In genomic region chr6:18155273-18155863, GRCh38 we compare ENCODE assay signal across 8 cellular contexts. TPM values are rescaled to one million over a fixed set of nuclear protein-coding genes. Genes with fewer than 3 reads are reported as not detected.
DNase-seq lines count a peak whose midpoint lies in the region; ATAC-seq and TF ChIP-seq lines count a peak whose summit lies in the region.

TSS of gene KDM1B (plus strand) at chr6:18155422. CDS start at chr6:18159896, 4,474 bp downstream.

- H3K9me3 ChIP-seq in MM.1S (replicated peaks; ENCODE audit: insufficient read depth, low read length), result no peaks in the 10 kb centered on the region
- no peaks in the 10 kb centered on the region for H3K9me3 ChIP-seq in parathyroid adenoma (ENCODE audit: control insufficient read depth, low read length)
- no peaks in the 10 kb centered on the region for H3K9me3 ChIP-seq in upper lobe of right lung

- peaks cover 12% of the 10 kb centered on the region for H3K36me3 Mint-ChIP-seq in activated naive CD8-positive, alpha-beta T cell treated with anti-CD3 and anti-CD28 coated beads for 36 hours

- no peaks in the 10 kb centered on the region for H3K9me2 ChIP-seq in MM.1S (replicated peaks; ENCODE audit: insufficient read depth, low read length)

- H3K79me2 ChIP-seq in MM.1S (ENCODE audit: low read length), result no peaks in the 10 kb centered on the region
- no peaks in the 10 kb centered on the region for H3K79me2 ChIP-seq in parathyroid adenoma

- peaks cover 30% of the 10 kb centered on the region for H3K4me1 Mint-ChIP-seq in activated naive CD8-positive, alpha-beta T cell treated with anti-CD3 and anti-CD28 coated beads for 36 hours

- intact Hi-C loops in Right ventricle myocardium superior (cut with DNase I), result no loop called here
- intact Hi-C loops in upper lobe of right lung (cut with DNase I), result no loop called here

- H3K27me3 ChIP-seq in GM06990 (replicated peaks; ENCODE audit: control insufficient read depth, insufficient read depth, low read length) (no peaks in the 10 kb centered on the region), MM.1S (replicated peaks; ENCODE audit: insufficient read depth, low read length) (no peaks in the 10 kb centered on the region), parathyroid adenoma (ENCODE audit: control insufficient read depth, insufficient read depth, low read length) (no peaks in the 10 kb centered on the region), upper lobe of right lung (no peaks in the 10 kb centered on the region)

- ATAC-seq in Right ventricle myocardium superior (ENCODE audit: poor library complexity) (peak; percentile 98), upper lobe of right lung (peak; percentile 98)

- TF ChIP-seq CTCF in GM06990 (IDR thresholded peaks at IDR 0.05; ENCODE audit: insufficient read depth, low read length, poor library complexity, severe bottlenecking), result no peak
- TF ChIP-seq CTCF in MM.1S (IDR thresholded peaks at IDR 0.05; ENCODE audit: low read length), result no peak
- no peak for TF ChIP-seq CTCF in parathyroid adenoma (IDR thresholded peaks at IDR 0.05)
- no peak for TF ChIP-seq CTCF in upper lobe of right lung (IDR thresholded peaks at IDR 0.05)

- H3K4me1 ChIP-seq in MM.1S (ENCODE audit: low read length) (no peaks in the 10 kb centered on the region), parathyroid adenoma (peaks cover 14% of the 10 kb centered on the region), upper lobe of right lung (peaks cover 19% of the 10 kb centered on the region)

- H3K4me3 Mint-ChIP-seq in activated naive CD8-positive, alpha-beta T cell treated with anti-CD3 and anti-CD28 coated beads for 36 hours, result peak within 1 kb of the TSS; percentile 95

- peaks cover 3% of the 10 kb centered on the region for H3K9me3 Mint-ChIP-seq in activated naive CD8-positive, alpha-beta T cell treated with anti-CD3 and anti-CD28 coated beads for 36 hours

- peaks cover 11% of the 10 kb centered on the region; the same call in 1 of the 2 replicates for H3F3A ChIP-seq in MM.1S (ENCODE audit: insufficient read depth, low read length)

- H3K4me2 ChIP-seq in MM.1S (ENCODE audit: low read depth, low read length) (peak within 1 kb of the TSS; percentile 70), parathyroid adenoma (ENCODE audit: low read length) (peak within 1 kb of the TSS; percentile 64)

- no peaks in the 10 kb centered on the region for H3K27me3 Mint-ChIP-seq in activated naive CD8-positive, alpha-beta T cell treated with anti-CD3 and anti-CD28 coated beads for 36 hours

- H3K27ac Mint-ChIP-seq in activated naive CD8-positive, alpha-beta T cell treated with anti-CD3 and anti-CD28 coated beads for 36 hours, result peak within 1 kb of the TSS; percentile 93

- peak within 1 kb of the TSS; percentile 66; the same call in 1 of the 2 replicates for H3K27ac ChIP-seq in MM.1S (ENCODE audit: low read length)
- peak within 1 kb of the TSS; percentile 66 for H3K27ac ChIP-seq in parathyroid adenoma
- H3K27ac ChIP-seq in upper lobe of right lung, result peak within 1 kb of the TSS; percentile 88

- peak; percentile 98 for DNase-seq in GM06990 (ENCODE audit: extremely low read depth, insufficient read length)
- peak; percentile 99 for DNase-seq in HCEC 1CT
- peak; percentile 94 for DNase-seq in MM.1S
- DNase-seq in SK-MEL-5 (ENCODE audit: low read depth, low spot score), result peak; percentile 99
- DNase-seq in activated naive CD8-positive, alpha-beta T cell treated with anti-CD3 and anti-CD28 coated beads for 36 hours, result peak; percentile 99
- DNase-seq in Right ventricle myocardium superior, result peak; percentile 99
- DNase-seq in upper lobe of right lung, result peak; percentile 100

- in situ Hi-C loops in SK-MEL-5 (cut with HindIII; ENCODE audit: low pct_unique_long_range_greater_than_20kb, low sequenced_read_pairs), result no loop called here

- no peaks in the 10 kb centered on the region for H4K20me1 ChIP-seq in MM.1S (ENCODE audit: insufficient read depth, low read length)

- H3K9ac ChIP-seq in MM.1S (ENCODE audit: low read length), result peak within 1 kb of the TSS; percentile 77
- no peak within 1 kb of the TSS for H3K9ac ChIP-seq in parathyroid adenoma

- H3K4me3 ChIP-seq in GM06990 (replicated peaks; ENCODE audit: low read depth, low read length) (peak within 1 kb of the TSS; percentile 96), MM.1S (ENCODE audit: low read length) (peak within 1 kb of the TSS; percentile 95), parathyroid adenoma (ENCODE audit: low read depth, low read length) (peak within 1 kb of the TSS; percentile 80), upper lobe of right lung (peak within 1 kb of the TSS; percentile 93)

- peak within 1 kb of the TSS; percentile 98 for H2AFZ ChIP-seq in MM.1S (ENCODE audit: low read length)
- peak within 1 kb of the TSS; percentile 96 for H2AFZ ChIP-seq in parathyroid adenoma

- no peaks in the 10 kb centered on the region for H3K36me3 ChIP-seq in GM06990 (ENCODE audit: control insufficient read depth, insufficient read depth, low read length)
- no peaks in the 10 kb centered on the region for H3K36me3 ChIP-seq in MM.1S (replicated peaks; ENCODE audit: insufficient read depth, low read length)
- no peaks in the 10 kb centered on the region for H3K36me3 ChIP-seq in parathyroid adenoma (ENCODE audit: control insufficient read depth, insufficient read depth, low read length)
- H3K36me3 ChIP-seq in upper lobe of right lung, result peaks cover 8% of the 10 kb centered on the region

RNA-seq across cellular contexts. Expression of gene KDM1B, which starts in this region (rescaled TPM):
- total RNA-seq in SK-MEL-5 (2014; rRNA removed; shearing (Covaris generic)), result 49.9 and 54.2 TPM in 2 replicates
- 51.2 and 64.3 TPM in 2 replicates for polyA plus RNA-seq in SK-MEL-5 (2015; cell fraction: cytosol; rRNA removed)
- 26.5 and 28.4 TPM in 2 replicates for polyA plus RNA-seq in SK-MEL-5 (2015; cell fraction: nucleus; rRNA removed)
- 10 to 100 TPM; 11.8 to 12.0 TPM for total RNA-seq in activated naive CD8-positive, alpha-beta T cell treated with anti-CD3 and anti-CD28 coated beads for 36 hours
- 13.2 TPM for total RNA-seq in Right ventricle myocardium superior
- 19.6 TPM for total RNA-seq in upper lobe of right lung

Comparison
In these comparisons a context has a peak if more than half of its experiments do, and no peak if none do; other contexts are left out.
1. Peak in every context shown above with its lines: DNase-seq, ATAC-seq, H3K4me3 ChIP-seq and H3K27ac ChIP-seq.